23 cellular contexts compared by ENCODE assay signal in genomic region chr7:77888998-77889397, GRCh38.
"Had no signal": no experiment of that assay in that cellular context is flagged by ENCODE, and none has a peak within 500 bp of the region (broad histone marks: within the 10 kb centered on the region; RNA-seq: fewer than 3 reads in every experiment).

No MANE protein-coding gene starts in this region.

- H3K27ac ChIP-seq: brain microvascular endothelial cell, pancreas, prostate gland, sigmoid colon, tibial nerve had no signal

- H3K4me3 ChIP-seq: pancreas, prostate gland, sigmoid colon, tibial nerve had no signal

- H3K36me3 ChIP-seq: brain microvascular endothelial cell, pancreas, prostate gland, sigmoid colon, tibial nerve had no signal

- H3K9me3 ChIP-seq: pancreas, prostate gland, sigmoid colon, tibial nerve had no signal

- FAIRE-seq: astrocyte, endothelial cell of umbilical vein, keratinocyte, pancreas had no signal

- DNase-seq: activated CD4-positive, alpha-beta T cell treated with anti-CD3 and anti-CD28 coated beads for 48 hours; activated CD4-positive, alpha-beta T cell treated with anti-CD3 and anti-CD28 coated beads, Interleukin-2, amount 50 U/mL, for 48 hours; activated CD8-positive, alpha-beta memory T cell treated with anti-CD3 and anti-CD28 coated beads for 24 hours; activated gamma-delta T cell treated with Interleukin-2 at 50 U/mL for 16 hours; activated naive CD4-positive, alpha-beta T cell treated with anti-CD3 and anti-CD28 coated beads, Interleukin-2, amount 50 U/mL, for 16 hours; amniotic stem cell; brain microvascular endothelial cell; head of caudate nucleus; hippocampal formation; left cardiac atrium; left ventricle myocardium superior; naive B cell; nephron progenitor cell; nucleus accumbens; pancreas; sigmoid colon; stimulated activated naive CD4-positive, alpha-beta T cell treated with Interleukin-2 at 50 U/mL for 16 hours; T-helper 1 cell had no signal

- H3K4me1 ChIP-seq: pancreas, prostate gland, tibial nerve had no signal

- ATAC-seq: left cardiac atrium, left ventricle myocardium superior, pancreas had no signal

- H3K27me3 ChIP-seq: brain microvascular endothelial cell, pancreas, sigmoid colon, tibial nerve had no signal
